ENCODE assay signal across 1 cellular context in genomic region chr22:18057568-18058209, GRCh38.
TF ChIP-seq lines count a peak whose summit lies in the region.

No MANE protein-coding gene starts in this region.

TF ChIP-seq in HepG2, 621 proteins besides CTCF, POLR2A, EP300 and RAD21:
- no peak for TF ChIP-seq POGK (CRISPR knock-in tag; conservative IDR thresholded peaks at IDR 0.05)
- peak; percentile 31; the same call in 1 of the 2 replicates for TF ChIP-seq CREM (IDR thresholded peaks at IDR 0.05)
- TF ChIP-seq CREM (CRISPR knock-in tag; IDR thresholded peaks at IDR 0.05) = no peak
- peak; percentile 52; the same call in 1 of the 2 replicates for TF ChIP-seq ATF3 (CRISPR knock-in tag; IDR thresholded peaks at IDR 0.05)
- no peak for TF ChIP-seq ZFP91 (CRISPR knock-in tag; IDR thresholded peaks at IDR 0.05; ENCODE audit: borderline replicate concordance)
- no peak for TF ChIP-seq E2F2 (CRISPR knock-in tag; IDR thresholded peaks at IDR 0.05; ENCODE audit: borderline replicate concordance)
- TF ChIP-seq CAMTA2 (CRISPR knock-in tag; IDR thresholded peaks at IDR 0.05; ENCODE audit: borderline replicate concordance) = no peak
- peak; percentile 97 for TF ChIP-seq CREB1 (IDR thresholded peaks at IDR 0.05)
- TF ChIP-seq CREB1 (CRISPR knock-in tag; IDR thresholded peaks at IDR 0.05) = peak; percentile 51
- peak; percentile 73 for TF ChIP-seq FOSL2 (CRISPR knock-in tag; IDR thresholded peaks at IDR 0.05)
- TF ChIP-seq ATF7 (IDR thresholded peaks at IDR 0.05) = peak; percentile 99
- no peak for TF ChIP-seq ATF7 (CRISPR knock-in tag; IDR thresholded peaks at IDR 0.05)
- no peak for TF ChIP-seq ZNF841 (CRISPR knock-in tag; IDR thresholded peaks at IDR 0.05; ENCODE audit: borderline replicate concordance)
- TF ChIP-seq ZBTB21 (CRISPR knock-in tag; IDR thresholded peaks at IDR 0.05) = peak; percentile 24; the same call in 1 of the 2 replicates
- TF ChIP-seq PCBP2 (optimal IDR thresholded peaks at IDR 0.05; ENCODE audit: low read depth, low read length, poor library complexity, severe bottlenecking) = no peak
- TF ChIP-seq HMG20B (CRISPR knock-in tag; conservative IDR thresholded peaks at IDR 0.05) = no peak
- TF ChIP-seq AGO2 (optimal IDR thresholded peaks at IDR 0.05; ENCODE audit: low read depth, low read length) = no peak
